In genomic region chr14:95301527-95302187, GRCh38 we compare ENCODE assay signal across 16 cellular contexts.
"Had no signal": no experiment of that assay in that cellular context is flagged by ENCODE, and none has a peak within 500 bp of the region (broad histone marks: within the 10 kb centered on the region; RNA-seq: fewer than 3 reads in every experiment).

No MANE protein-coding gene starts in this region.

- H3K4me3 Mint-ChIP-seq: activated CD4-positive, alpha-beta T cell treated with anti-CD3 and anti-CD28 coated beads, Interleukin-2, amount 10 ng/mL, durations not matched to agents 24 days and 14 days; activated naive CD8-positive, alpha-beta T cell treated with anti-CD3 and anti-CD28 coated beads for 36 hours; activated T-helper 1 cell treated with anti-CD3 and anti-CD28 coated beads, Interleukin-12 subunit alpha, Interleukin-12 subunit beta, Interleukin-2, Interleukin-4 antibody, amounts not matched to agents 30 ng/mL and 10 ng/mL and 1 ng/mL, durations not matched to agents 14 hours and 24 hours and 36 hours; naive thymus-derived CD8-positive, alpha-beta T cell; stimulated activated memory B cell treated with anti-CD40 and anti-IgM and Interleukin-4, amounts not matched to agents 10 μg/mL and 1 μg/mL and 100 μg/mL, for 72 hours; T-helper 1 cell treated with Interleukin-12 subunit alpha and Interleukin-12 subunit beta and Interleukin-4 antibody, amounts not matched to agents 30 μg/mL and 1 μg/mL, for 36 hours had no signal

- DNase-seq: activated CD4-positive, alpha-beta T cell treated with anti-CD3 and anti-CD28 coated beads, Interleukin-2, amount 10 ng/mL, durations not matched to agents 24 days and 14 days; activated CD4-positive, CD25-positive, alpha-beta regulatory T cell; activated naive CD8-positive, alpha-beta T cell treated with anti-CD3 and anti-CD28 coated beads for 36 hours; cerebellar nuclear complex; dermis blood vessel endothelial cell; foreskin melanocyte; left cardiac atrium; mammary epithelial cell; stimulated activated CD4-positive, alpha-beta T cell treated with anti-CD3 and anti-CD28 coated beads, Interleukin-2, amount 100 ng/mL, for 48 hours; upper lobe of right lung had no signal

- H3K36me3 Mint-ChIP-seq: activated naive CD8-positive, alpha-beta T cell treated with anti-CD3 and anti-CD28 coated beads for 36 hours; naive thymus-derived CD8-positive, alpha-beta T cell had no signal

- H3K9me3 ChIP-seq: neutrophil, upper lobe of right lung had no signal

- H3K4me1 Mint-ChIP-seq: activated CD4-positive, alpha-beta T cell treated with anti-CD3 and anti-CD28 coated beads, Interleukin-2, amount 10 ng/mL, durations not matched to agents 24 days and 14 days; activated naive CD8-positive, alpha-beta T cell treated with anti-CD3 and anti-CD28 coated beads for 36 hours had no signal

- H3K27me3 ChIP-seq: neutrophil, upper lobe of right lung had no signal

- H3K27me3 Mint-ChIP-seq: stimulated activated memory B cell treated with anti-CD40 and anti-IgM and Interleukin-4, amounts not matched to agents 10 μg/mL and 1 μg/mL and 100 μg/mL, for 72 hours had no signal

- H3K27ac Mint-ChIP-seq: activated CD4-positive, alpha-beta T cell treated with anti-CD3 and anti-CD28 coated beads, Interleukin-2, amount 10 ng/mL, durations not matched to agents 24 days and 14 days; activated naive CD8-positive, alpha-beta T cell treated with anti-CD3 and anti-CD28 coated beads for 36 hours; activated T-helper 1 cell treated with anti-CD3 and anti-CD28 coated beads, Interleukin-12 subunit alpha, Interleukin-12 subunit beta, Interleukin-2, Interleukin-4 antibody, amounts not matched to agents 30 ng/mL and 10 ng/mL and 1 ng/mL, durations not matched to agents 14 hours and 24 hours and 36 hours; naive thymus-derived CD8-positive, alpha-beta T cell; T-helper 1 cell treated with Interleukin-12 subunit alpha and Interleukin-12 subunit beta and Interleukin-4 antibody, amounts not matched to agents 30 μg/mL and 1 μg/mL, for 36 hours had no signal

- ATAC-seq: left cardiac atrium; naive thymus-derived CD8-positive, alpha-beta T cell; stimulated activated memory B cell treated with anti-CD40 and anti-IgM and Interleukin-4, amounts not matched to agents 10 μg/mL and 1 μg/mL and 100 μg/mL, for 72 hours; upper lobe of right lung had no signal

- H3K36me3 ChIP-seq: neutrophil, upper lobe of right lung had no signal

- H3K27ac ChIP-seq: epithelial cell of prostate, neutrophil, upper lobe of right lung had no signal

- H3K4me3 ChIP-seq: upper lobe of right lung had no signal
